ENCODE assay signal across 9 cellular contexts in the genomic region with DNA sequence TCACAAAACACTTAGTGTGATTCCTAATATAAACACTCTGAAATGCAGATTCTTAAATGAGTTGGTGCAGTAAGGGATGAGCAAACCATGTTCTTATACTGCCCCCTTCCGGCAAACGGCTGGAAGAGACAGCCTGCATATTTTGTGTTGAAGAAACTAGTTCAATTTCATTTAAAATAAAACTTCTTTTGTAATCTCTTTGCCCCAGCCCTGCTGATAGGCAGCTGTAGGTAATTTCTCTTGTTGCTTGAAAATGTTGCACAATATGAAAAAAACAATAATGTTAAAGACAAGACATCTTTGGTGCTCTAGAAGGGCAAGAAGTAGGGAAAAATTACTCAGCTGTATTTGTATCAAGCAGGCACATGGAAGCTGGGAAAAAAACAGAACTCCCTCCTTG.
DNase-seq lines count a peak whose midpoint lies in the region; ATAC-seq and TF ChIP-seq lines count a peak whose summit lies in the region.
"Had no signal": no experiment of that assay in that cellular context is flagged by ENCODE, and none has a peak within 500 bp of the region (broad histone marks: within the 10 kb centered on the region; RNA-seq: fewer than 3 reads in every experiment).

No MANE protein-coding gene starts in this region.

- no peak overlapping the region for H2BK120ac ChIP-seq in trophoblast cell (ENCODE audit: insufficient read depth, low read length, poor library complexity)

- no peak overlapping the region for H3K14ac ChIP-seq in trophoblast cell (ENCODE audit: low read length)

- ATAC-seq in CD4-positive, CD25-positive, alpha-beta regulatory T cell (ENCODE audit: low read depth in 2 of 2) = peak in 1 of 2 donors; percentile 40
- ATAC-seq in GM18520 (IDR thresholded peaks at IDR 0.05; ENCODE audit: unreplicated experiment) (peak; percentile 67), HG03135 (IDR thresholded peaks at IDR 0.05; ENCODE audit: unreplicated experiment) (peak; percentile 72), foreskin keratinocyte (peak; percentile 49), HG02840 (IDR thresholded peaks at IDR 0.05; ENCODE audit: low FRiP score, unreplicated experiment) (no peak)
- ATAC-seq in activated T-cell treated with anti-CD3 and anti-CD28 coated beads, Interleukin-2, amount 50 U/mL, for 72 hours (replicated peaks in 1 of 2) = peak in 1 of 2 donors; percentile 44

- H3K4me3 Mint-ChIP-seq in CD4-positive, CD25-positive, alpha-beta regulatory T cell = no peak overlapping the region
- no peak overlapping the region for H3K4me3 Mint-ChIP-seq in activated T-cell treated with anti-CD3 and anti-CD28 coated beads, Interleukin-2, amount 50 U/mL, for 72 hours
- H3K4me3 Mint-ChIP-seq: activated naive CD4-positive, alpha-beta T cell treated with anti-CD3 and anti-CD28 coated beads, Interleukin-2, amount 50 U/mL, for 24 hours had no signal

- H3K27ac Mint-ChIP-seq in CD4-positive, CD25-positive, alpha-beta regulatory T cell = no peak overlapping the region
- no peak overlapping the region for H3K27ac Mint-ChIP-seq in activated T-cell treated with anti-CD3 and anti-CD28 coated beads, Interleukin-2, amount 50 U/mL, for 72 hours
- H3K27ac Mint-ChIP-seq: activated naive CD4-positive, alpha-beta T cell treated with anti-CD3 and anti-CD28 coated beads, Interleukin-2, amount 50 U/mL, for 24 hours had no signal

- no peak overlapping the region for H3K23ac ChIP-seq in trophoblast cell (ENCODE audit: low read length)

- H2BK5ac ChIP-seq in trophoblast cell (ENCODE audit: low read depth, low read length, poor library complexity) = no peak overlapping the region

- no peaks in the 10 kb centered on the region for H3K79me2 ChIP-seq in trophoblast cell (ENCODE audit: control insufficient read depth, insufficient read depth, low read length, poor library complexity)

- H3K27me3 ChIP-seq in CD4-positive, CD25-positive, alpha-beta regulatory T cell (ENCODE audit: control insufficient read depth, insufficient read depth, low read length) = peaks cover 2% of the 10 kb centered on the region
- H3K27me3 ChIP-seq in foreskin keratinocyte = no peaks in the 10 kb centered on the region
- no peaks in the 10 kb centered on the region for H3K27me3 ChIP-seq in trophoblast cell (ENCODE audit: insufficient read depth, low read length)

- H3K27me3 Mint-ChIP-seq in CD4-positive, CD25-positive, alpha-beta regulatory T cell = no peaks in the 10 kb centered on the region
- H3K27me3 Mint-ChIP-seq in activated T-cell treated with anti-CD3 and anti-CD28 coated beads, Interleukin-2, amount 50 U/mL, for 72 hours (ENCODE audit: low read depth) = peaks cover 10% of the 10 kb centered on the region

- H4K91ac ChIP-seq in trophoblast cell (ENCODE audit: low read depth, low read length) = no peak overlapping the region

- no peak overlapping the region for H3K4me2 ChIP-seq in trophoblast cell (ENCODE audit: low read length)

- peak; percentile 11 to 69 (median 45) for DNase-seq in CD4-positive, CD25-positive, alpha-beta regulatory T cell
- DNase-seq in NOMO-1 (lab: John Stamatoyannopoulos, UW; ENCODE audit: unreplicated experiment in 2 of 2) (peak; percentile 52 to 55), foreskin keratinocyte (peak in 1 of 2 donors; percentile 25), trophoblast cell (peak; percentile 39 to 77)
- DNase-seq in activated T-cell treated with anti-CD3 and anti-CD28 coated beads, Interleukin-2, amount 50 U/mL, for 72 hours = peak; percentile 52 to 61

- no peak overlapping the region for H2AFZ ChIP-seq in trophoblast cell (ENCODE audit: insufficient read depth, low read length, poor library complexity)

- no peak overlapping the region for H2BK12ac ChIP-seq in trophoblast cell (ENCODE audit: low read length)

- no peak overlapping the region for H3K4me3 ChIP-seq in CD4-positive, CD25-positive, alpha-beta regulatory T cell (ENCODE audit: low read depth, low read length)
- H3K4me3 ChIP-seq in trophoblast cell (ENCODE audit: low read depth, low read length) = no peak overlapping the region

- H3K4me1 Mint-ChIP-seq in CD4-positive, CD25-positive, alpha-beta regulatory T cell = no peaks in the 10 kb centered on the region
- H3K4me1 Mint-ChIP-seq in activated T-cell treated with anti-CD3 and anti-CD28 coated beads, Interleukin-2, amount 50 U/mL, for 72 hours (ENCODE audit: low read depth) = no peaks in the 10 kb centered on the region
- H3K4me1 Mint-ChIP-seq: activated naive CD4-positive, alpha-beta T cell treated with anti-CD3 and anti-CD28 coated beads, Interleukin-2, amount 50 U/mL, for 24 hours had no signal

- no peaks in the 10 kb centered on the region for H3K9me3 ChIP-seq in CD4-positive, CD25-positive, alpha-beta regulatory T cell (ENCODE audit: control insufficient read depth in 2 of 2, low read length in 2 of 2)
- H3K9me3 ChIP-seq in trophoblast cell (ENCODE audit: insufficient read depth, low read depth, low read length) = no peaks in the 10 kb centered on the region

- WGBS in trophoblast cell (ENCODE audit: extremely low coverage, insufficient coverage, insufficient read length) = no CpG with 5 or more reads among the region's 2 CpGs

- TF ChIP-seq CTCF in foreskin keratinocyte (conservative IDR thresholded peaks at IDR 0.05) = peak; percentile 78

- no peak overlapping the region for H2AK5ac ChIP-seq in trophoblast cell (ENCODE audit: low read length)

- no peaks in the 10 kb centered on the region for H3K4me1 ChIP-seq in CD4-positive, CD25-positive, alpha-beta regulatory T cell (ENCODE audit: control insufficient read depth, insufficient read depth, low read length, poor library complexity, severe bottlenecking)
- H3K4me1 ChIP-seq in foreskin keratinocyte (no peaks in the 10 kb centered on the region), trophoblast cell (ENCODE audit: control insufficient read depth in 1 of 2, insufficient read depth in 2 of 2, low read length in 2 of 2) (no peaks in the 10 kb centered on the region)

- no peak overlapping the region for H4K12ac ChIP-seq in trophoblast cell (ENCODE audit: low read depth, low read length)

- H3K36me3 ChIP-seq in CD4-positive, CD25-positive, alpha-beta regulatory T cell (ENCODE audit: control insufficient read depth, insufficient read depth, low read length) = no peaks in the 10 kb centered on the region
- no peaks in the 10 kb centered on the region for H3K36me3 ChIP-seq in trophoblast cell (ENCODE audit: control insufficient read depth in 1 of 2, insufficient read depth in 2 of 2, low read length in 2 of 2)

- no peaks in the 10 kb centered on the region for H3K79me1 ChIP-seq in trophoblast cell (ENCODE audit: low read length)

- H4K8ac ChIP-seq in trophoblast cell (ENCODE audit: low read depth, low read length) = no peak overlapping the region

- H3K18ac ChIP-seq in trophoblast cell (ENCODE audit: low read length) = no peak overlapping the region

- H3K36me3 Mint-ChIP-seq in CD4-positive, CD25-positive, alpha-beta regulatory T cell = no peaks in the 10 kb centered on the region
- H3K36me3 Mint-ChIP-seq in activated T-cell treated with anti-CD3 and anti-CD28 coated beads, Interleukin-2, amount 50 U/mL, for 72 hours (ENCODE audit: insufficient read depth in 2 of 2) = no peaks in the 10 kb centered on the region
- H3K36me3 Mint-ChIP-seq: activated naive CD4-positive, alpha-beta T cell treated with anti-CD3 and anti-CD28 coated beads, Interleukin-2, amount 50 U/mL, for 24 hours had no signal

- no peaks in the 10 kb centered on the region for H3K9me3 Mint-ChIP-seq in CD4-positive, CD25-positive, alpha-beta regulatory T cell
- H3K9me3 Mint-ChIP-seq in activated T-cell treated with anti-CD3 and anti-CD28 coated beads, Interleukin-2, amount 50 U/mL, for 72 hours = no peaks in the 10 kb centered on the region
- H3K9me3 Mint-ChIP-seq: activated naive CD4-positive, alpha-beta T cell treated with anti-CD3 and anti-CD28 coated beads, Interleukin-2, amount 50 U/mL, for 24 hours had no signal

- no peak overlapping the region for H3K27ac ChIP-seq in CD4-positive, CD25-positive, alpha-beta regulatory T cell (ENCODE audit: insufficient read depth, low read length, poor library complexity, severe bottlenecking)
- H3K27ac ChIP-seq in foreskin keratinocyte (no peak overlapping the region), trophoblast cell (ENCODE audit: low read depth, low read length) (no peak overlapping the region)

- no peak overlapping the region for H3K4ac ChIP-seq in trophoblast cell (ENCODE audit: low read depth, low read length)

- no peak overlapping the region for H3K9ac ChIP-seq in trophoblast cell (ENCODE audit: low read length)
